Comparison of ENCODE assay signal across 11 cellular contexts in genomic region chr10:100371707-100372027, GRCh38. TPM values are rescaled to one million over a fixed set of nuclear protein-coding genes. Genes with fewer than 3 reads are reported as not detected.
DNase-seq lines count a peak whose midpoint lies in the region; TF ChIP-seq lines count a peak whose summit lies in the region.
"Not testable (repeated sequence)": the region's sequence is repeated elsewhere in the genome, so short reads cannot be mapped to it uniquely, and the experiment has no call there.
"Had no signal": no experiment of that assay in that cellular context is flagged by ENCODE, and none has a peak within 500 bp of the region (broad histone marks: within the 10 kb centered on the region; RNA-seq: fewer than 3 reads in every experiment).

No MANE protein-coding gene starts in this region.

- POLR2A ChIA-PET in CD8-positive, alpha-beta memory T cell (lab: Charles Lee), result interaction anchor here (1.5 kb wide), 1 partner anchor 25 kb away, joined by 5 read pairs; the partner anchor contains the start of gene SCD

- H3K27me3 Mint-ChIP-seq in CD8-positive, alpha-beta memory T cell; activated T-cell treated with anti-CD3 and anti-CD28 coated beads, Interleukin-2, amount 50 U/mL, for 24 hours; glutamatergic neuron (ENCODE audit: unreplicated experiment): not testable (repeated sequence)

- peak overlapping the region; percentile 80 for H3K27ac ChIP-seq in CD8-positive, alpha-beta memory T cell (ENCODE audit: low read depth, low read length)
- H3K27ac ChIP-seq in OCI-LY3 (ENCODE audit: low read length) (peak overlapping the region; percentile 64; the same call in 1 of the 2 replicates), breast epithelium (peak overlapping the region; percentile 97), mucosa of rectum (ENCODE audit: low read depth in 2 of 2, low read length in 2 of 2) (peak overlapping the region; percentile 96 to 97), sigmoid colon (peak overlapping the region; percentile 66 to 97 (median 80)), transverse colon (peak overlapping the region; percentile 93 to 99 (median 98))

- H3K9me3 Mint-ChIP-seq in CD8-positive, alpha-beta memory T cell; activated T-cell treated with anti-CD3 and anti-CD28 coated beads, Interleukin-2, amount 50 U/mL, for 24 hours; glutamatergic neuron (ENCODE audit: unreplicated experiment): not testable (repeated sequence)

- not testable (repeated sequence) for TF ChIP-seq EP300 in sigmoid colon (IDR thresholded peaks at IDR 0.05); transverse colon (IDR thresholded peaks at IDR 0.05; ENCODE audit: low read depth)

- not testable (repeated sequence) for H3K36me3 ChIP-seq in CD8-positive, alpha-beta memory T cell (ENCODE audit: insufficient read depth, low read length); OCI-LY3 (replicated peaks; ENCODE audit: low read depth, low read length); breast epithelium; mucosa of rectum (ENCODE audit: control insufficient read depth in 2 of 2, insufficient read depth in 2 of 2, low read length in 2 of 2); sigmoid colon; transverse colon

- H3K27ac Mint-ChIP-seq in CD8-positive, alpha-beta memory T cell, result peak overlapping the region in 7 of 8 donors; percentile 87 to 99 (median 97)
- H3K27ac Mint-ChIP-seq in activated T-cell treated with anti-CD3 and anti-CD28 coated beads, Interleukin-2, amount 50 U/mL, for 24 hours, result not testable (repeated sequence)
- peak overlapping the region; percentile 96 for H3K27ac Mint-ChIP-seq in glutamatergic neuron (ENCODE audit: unreplicated experiment)

- H3K9ac ChIP-seq in OCI-LY3 (ENCODE audit: low read length) (peak overlapping the region; percentile 60; the same call in 1 of the 2 replicates), mucosa of rectum (ENCODE audit: low read depth in 1 of 2, low read length in 2 of 2) (peak overlapping the region; percentile 65 to 69)

- not testable (repeated sequence) for TF ChIP-seq CTCF in OCI-LY3 (IDR thresholded peaks at IDR 0.05; ENCODE audit: low read depth, low read length); breast epithelium (IDR thresholded peaks at IDR 0.05); glutamatergic neuron (IDR thresholded peaks at IDR 0.05; ENCODE audit: partially characterized antibody, unreplicated experiment); sigmoid colon (IDR thresholded peaks at IDR 0.05); transverse colon (IDR thresholded peaks at IDR 0.05)

- H3K4me1 Mint-ChIP-seq in CD8-positive, alpha-beta memory T cell, result peaks cover 23 to 25% (median 23%) of the 10 kb centered on the region in 3 donors
- H3K4me1 Mint-ChIP-seq in activated T-cell treated with anti-CD3 and anti-CD28 coated beads, Interleukin-2, amount 50 U/mL, for 24 hours (ENCODE audit: low read depth), result peaks cover 20% of the 10 kb centered on the region
- H3K4me1 Mint-ChIP-seq in glutamatergic neuron (ENCODE audit: low read depth, unreplicated experiment), result peaks cover 18% of the 10 kb centered on the region

- not testable (repeated sequence) for H2AFZ ChIP-seq in OCI-LY3 (ENCODE audit: low read depth, low read length)

- not testable (repeated sequence) for H3K79me2 ChIP-seq in OCI-LY3 (ENCODE audit: low read length)

- not testable (repeated sequence) for H3K36me3 Mint-ChIP-seq in CD8-positive, alpha-beta memory T cell; activated T-cell treated with anti-CD3 and anti-CD28 coated beads, Interleukin-2, amount 50 U/mL, for 24 hours (ENCODE audit: low read depth); glutamatergic neuron (ENCODE audit: unreplicated experiment)

- H3K27me3 ChIP-seq in CD8-positive, alpha-beta memory T cell (ENCODE audit: insufficient read depth, low read length, poor library complexity, severe bottlenecking); OCI-LY3 (ENCODE audit: low read depth, low read length); breast epithelium; mucosa of rectum (ENCODE audit: control insufficient read depth in 2 of 2, insufficient read depth in 2 of 2, low read length in 2 of 2); sigmoid colon; transverse colon: not testable (repeated sequence)

- CTCF ChIA-PET in CD8-positive, alpha-beta memory T cell (lab: Charles Lee), result interaction anchor here (1.3 kb wide), 1 partner anchor 62 kb away, joined by 3 read pairs; no protein-coding TSS in a partner anchor

- peaks cover 41% of the 10 kb centered on the region for H3K4me1 ChIP-seq in CD8-positive, alpha-beta memory T cell (ENCODE audit: insufficient read depth, low read length)
- H3K4me1 ChIP-seq in OCI-LY3 (ENCODE audit: low read length), result peaks cover 44% of the 10 kb centered on the region
- H3K4me1 ChIP-seq in breast epithelium, result peaks cover 12 to 27% of the 10 kb centered on the region in 2 donors
- H3K4me1 ChIP-seq in mucosa of rectum (ENCODE audit: control insufficient read depth in 2 of 2, insufficient read depth in 2 of 2, low read length in 2 of 2), result peaks cover 31 to 36% of the 10 kb centered on the region in 2 donors
- H3K4me1 ChIP-seq in sigmoid colon, result peaks cover 0 to 31% (median 28%) of the 10 kb centered on the region in 4 donors
- H3K4me1 ChIP-seq in transverse colon, result peaks cover 6 to 72% (median 48%) of the 10 kb centered on the region in 4 donors

- H3K9me3 ChIP-seq in CD8-positive, alpha-beta memory T cell (ENCODE audit: low read length); OCI-LY3 (ENCODE audit: insufficient read depth, low read length); breast epithelium; mucosa of rectum (ENCODE audit: control insufficient read depth in 2 of 2, low read length in 2 of 2); sigmoid colon; transverse colon: not testable (repeated sequence)

- not testable (repeated sequence) for TF ChIP-seq POLR2A in breast epithelium (IDR thresholded peaks at IDR 0.05); sigmoid colon (IDR thresholded peaks at IDR 0.05); transverse colon (IDR thresholded peaks at IDR 0.05)

- H3K4me2 ChIP-seq in OCI-LY3 (ENCODE audit: low read length), result peak overlapping the region; percentile 93

- not testable (repeated sequence) for H4K20me1 ChIP-seq in OCI-LY3 (ENCODE audit: insufficient read depth, low read length)

- WGBS in sigmoid colon, 2 donors, result 55 to 80% methylated on average over 7 of the region's 7 CpGs
- 75 to 81% methylated on average over 7 of the region's 7 CpGs for WGBS in transverse colon (ENCODE audit: low coverage in 1 of 2), 2 donors

- intact Hi-C loops in breast epithelium (cut with DNase I; ENCODE audit: low total_unique reads); transverse colon (cut with DNase I; ENCODE audit: low total_unique reads): not testable (repeated sequence)
- intact Hi-C loops in sigmoid colon (cut with DNase I), result loop anchor here (5.0 kb wide), 2 partner anchors 34 to 84 kb away; partner anchors contain the start of gene BLOC1S2

- in situ Hi-C loops in transverse colon (cut with MboI; ENCODE audit: low pct_ligation_motif_present in 1 of 4, low pct_unique_long_range_greater_than_20kb in 1 of 4, low sequenced_read_pairs in 3 of 4), result not testable (repeated sequence)

- not testable (repeated sequence) for H3K4me3 ChIP-seq in CD8-positive, alpha-beta memory T cell (ENCODE audit: low read length); OCI-LY3 (ENCODE audit: low read length); sigmoid colon; transverse colon
- peak overlapping the region in 1 of 3 donors; percentile 38 for H3K4me3 ChIP-seq in breast epithelium
- peak overlapping the region in 1 of 2 donors; percentile 44 for H3K4me3 ChIP-seq in mucosa of rectum (ENCODE audit: low read length in 2 of 2)

- peak overlapping the region; percentile 59 to 89 (median 75) for H3K4me3 Mint-ChIP-seq in CD8-positive, alpha-beta memory T cell
- peak overlapping the region; percentile 52 for H3K4me3 Mint-ChIP-seq in activated T-cell treated with anti-CD3 and anti-CD28 coated beads, Interleukin-2, amount 50 U/mL, for 24 hours
- peak overlapping the region; percentile 77 for H3K4me3 Mint-ChIP-seq in glutamatergic neuron (ENCODE audit: unreplicated experiment)

- DNase-seq in CD8-positive, alpha-beta memory T cell; activated T-cell treated with anti-CD3 and anti-CD28 coated beads, Interleukin-2, amount 50 U/mL, for 24 hours; breast epithelium (ENCODE audit: low spot score in 2 of 2); glutamatergic neuron; sigmoid colon; transverse colon: not testable (repeated sequence)

RNA-seq across cellular contexts. Expression of gene SCD, which starts 24.6 kb away (rescaled TPM):
- 10 to 100 TPM; 43.9 to 45.3 TPM for total RNA-seq in CD8-positive, alpha-beta memory T cell
- 5.1 TPM for polyA plus RNA-seq in CD8-positive, alpha-beta memory T cell
- 100 to 1,000 TPM in 2 of 3 donors, 10 to 100 TPM in 1; 72.8 to 461 (median 112) TPM for total RNA-seq in breast epithelium
- total RNA-seq in glutamatergic neuron (ENCODE audit: unreplicated experiment), result 589 TPM
- total RNA-seq in sigmoid colon, result 10 to 100 TPM in 3 of 4 donors, 1 to 10 TPM in 1; 4.8 to 28.5 (median 12.5) TPM
- polyA plus RNA-seq in sigmoid colon, result 100 to 1,000 TPM in 1 of 3 donors, 10 to 100 TPM in 1, 1 to 10 TPM in 1; 4.2 to 199 (median 15.7) TPM
- total RNA-seq in transverse colon, result 10 to 100 TPM in 3 of 4 donors, 1 to 10 TPM in 1; 9.2 to 62.1 (median 21.8) TPM

RNA-seq across cellular contexts. Expression of gene PKD2L1, which starts 41.6 kb away (rescaled TPM):
- not detected for total RNA-seq in CD8-positive, alpha-beta memory T cell
- not detected for polyA plus RNA-seq in CD8-positive, alpha-beta memory T cell
- total RNA-seq in breast epithelium (1 to 10 TPM in 1 of 3 donors, under 1 TPM in 1, not detected in 1; 0.32 to 1.5 TPM), glutamatergic neuron (ENCODE audit: unreplicated experiment) (0.44 TPM), sigmoid colon (not detected), transverse colon (1 to 10 TPM in 1 of 4 donors, under 1 TPM in 1, not detected in 2; 0.14 to 1.9 TPM)
- 1 to 10 TPM in 1 of 3 donors, under 1 TPM in 2; 0.31 to 4.2 (median 0.60) TPM for polyA plus RNA-seq in sigmoid colon
- total RNA-seq: cerebellum, Daoy, H4 had no signal
